8 cellular contexts compared by ENCODE assay signal in genomic region chr16:30065112-30065942, GRCh38. TPM values are rescaled to one million over a fixed set of nuclear protein-coding genes. Genes with fewer than 3 reads are reported as not detected.
A peak's percentile ranks its signal among the peaks of the same experiment; 100 is the strongest.
DNase-seq lines count a peak whose midpoint lies in the region; ATAC-seq, FAIRE-seq and TF ChIP-seq lines count a peak whose summit lies in the region.

Gene ALDOA, plus strand, starts transcription at chr16:30065760. Its CDS starts 1,138 bp downstream, at chr16:30066898.

- H3K27me3 ChIP-seq in heart right ventricle = no peaks in the 10 kb centered on the region

- no peaks in the 10 kb centered on the region for H3K9me3 ChIP-seq in heart right ventricle

- peak within 1 kb of the TSS; percentile 99 for H3K27ac Mint-ChIP-seq in progenitor cell of endocrine pancreas

- ATAC-seq in HG02852 (IDR thresholded peaks at IDR 0.05; ENCODE audit: unreplicated experiment) = peak; percentile 77
- ATAC-seq in heart right ventricle = peak; percentile 88 to 94 (median 91)

- H3K4me1 Mint-ChIP-seq in progenitor cell of endocrine pancreas (ENCODE audit: low read depth) = peaks cover 16% of the 10 kb centered on the region

- WGBS in heart right ventricle, 2 donors = 0% methylated on average over 96 to 97 of the region's 97 CpGs

- H3K27ac ChIP-seq in heart right ventricle = peak within 1 kb of the TSS; percentile 97 to 100 (median 98)

- peak within 1 kb of the TSS; percentile 79 to 100 (median 92) for H3K4me3 ChIP-seq in heart right ventricle

- DNase-seq in GM12892 (ENCODE audit: insufficient read length) = peak; percentile 93
- peak; percentile 97 for DNase-seq in NCI-H146 treated with DMSO at 0.1 percent for 48 hours (lab: John Stamatoyannopoulos, UW; ENCODE audit: unreplicated experiment)
- DNase-seq in amniotic epithelial cell (ENCODE audit: low read depth) = peak; percentile 98
- DNase-seq in heart right ventricle = peak; percentile 98
- peak; percentile 82 for DNase-seq in progenitor cell of endocrine pancreas (ENCODE audit: low spot score, unreplicated experiment)
- peak; percentile 99 for DNase-seq in ureter (ENCODE audit: low spot score)

- no peak for TF ChIP-seq CTCF in heart right ventricle (IDR thresholded peaks at IDR 0.05)
- TF ChIP-seq CTCF in progenitor cell of endocrine pancreas (IDR thresholded peaks at IDR 0.05; ENCODE audit: unreplicated experiment) = no peak

- H3K4me1 ChIP-seq in heart right ventricle = peaks cover 19 to 68% (median 54%) of the 10 kb centered on the region in 9 donors

- peak within 1 kb of the TSS; percentile 90 for H3K4me3 Mint-ChIP-seq in progenitor cell of endocrine pancreas (ENCODE audit: low read depth)

- peaks cover 5 to 46% (median 31%) of the 10 kb centered on the region in 9 donors for H3K36me3 ChIP-seq in heart right ventricle

- intact Hi-C loops in T-helper 1 cell treated with Interleukin-12 subunit alpha and Interleukin-12 subunit beta and Interleukin-4 antibody, amounts not matched to agents 30 ng/mL and 1 ng/mL, for 36 hours (cut with micrococcal nuclease) = loop anchor here (1.0 to 5.0 kb wide), 12 partner anchors 10 to 633 kb away; partner anchors contain the start of genes CD2BP2, FBRS, ITGAL and MAPK3
- intact Hi-C loops in heart right ventricle (cut with DNase I) = loop anchor here in 3 of 10 donors (1.0 to 10.0 kb wide), 5 partner anchors 10 to 469 kb away; partner anchors contain the start of genes PPP4C (in 1 of the 3), TAOK2 (in 1 of the 3) and ZNF747 (in 1 of the 3)

- FAIRE-seq in GM12892 (lab: Jason Lieb, UNC) = peak; percentile 81

- peaks cover 15% of the 10 kb centered on the region for H3K36me3 Mint-ChIP-seq in progenitor cell of endocrine pancreas (ENCODE audit: insufficient read depth)

- peak; percentile 90 for TF ChIP-seq POLR2A in GM12892 (IDR thresholded peaks at IDR 0.05; ENCODE audit: low read depth, low read length)

- no peaks in the 10 kb centered on the region for H3K27me3 Mint-ChIP-seq in progenitor cell of endocrine pancreas

- no peaks in the 10 kb centered on the region for H3K9me3 Mint-ChIP-seq in progenitor cell of endocrine pancreas (ENCODE audit: low read depth)

RNA-seq across cellular contexts. Expression of gene ALDOA, which starts in this region (rescaled TPM):
- polyA plus RNA-seq in GM12892 (2012; ENCODE audit: missing spikeins) = 1,394 TPM
- total RNA-seq in T-helper 1 cell treated with Interleukin-12 subunit alpha and Interleukin-12 subunit beta and Interleukin-4 antibody, amounts not matched to agents 30 ng/mL and 1 ng/mL, for 36 hours = 1,204 and 1,207 TPM in 2 replicates
- 1,000 to 10,000 TPM; 3,057 to 4,582 (median 3,914) TPM for total RNA-seq in heart right ventricle
- 1,000 to 10,000 TPM; 2,873 to 3,079 TPM for polyA plus RNA-seq in heart right ventricle
- 273 and 283 TPM in 2 replicates for total RNA-seq in progenitor cell of endocrine pancreas
- total RNA-seq in ureter = 1,279 TPM

Comparison
In these comparisons a context has a peak if more than half of its experiments do, and no peak if none do; other contexts are left out.
1. Peak in every context shown above with its lines: DNase-seq, ATAC-seq, H3K4me3 ChIP-seq and H3K27ac ChIP-seq.